ENCODE assay signal across 1 cellular context in genomic region chr19:2969104-2969504, GRCh38.
TF ChIP-seq lines count a peak whose summit lies in the region.

No MANE protein-coding gene starts in this region.

TF ChIP-seq in SK-N-SH, 30 proteins besides CTCF, POLR2A, EP300 and RAD21 (continued from another document):
- TF ChIP-seq FOXJ3 (CRISPR knock-in tag; IDR thresholded peaks at IDR 0.05) (peak; percentile 89), SIN3A (IDR thresholded peaks at IDR 0.05; ENCODE audit: borderline replicate concordance, low read depth, low read length) (no peak), GATA2 (CRISPR knock-in tag; IDR thresholded peaks at IDR 0.05) (peak; percentile 90), NFIC (IDR thresholded peaks at IDR 0.05; ENCODE audit: borderline replicate concordance) (peak; percentile 79)
